ENCODE assay signal across 21 cellular contexts in the genomic region with DNA sequence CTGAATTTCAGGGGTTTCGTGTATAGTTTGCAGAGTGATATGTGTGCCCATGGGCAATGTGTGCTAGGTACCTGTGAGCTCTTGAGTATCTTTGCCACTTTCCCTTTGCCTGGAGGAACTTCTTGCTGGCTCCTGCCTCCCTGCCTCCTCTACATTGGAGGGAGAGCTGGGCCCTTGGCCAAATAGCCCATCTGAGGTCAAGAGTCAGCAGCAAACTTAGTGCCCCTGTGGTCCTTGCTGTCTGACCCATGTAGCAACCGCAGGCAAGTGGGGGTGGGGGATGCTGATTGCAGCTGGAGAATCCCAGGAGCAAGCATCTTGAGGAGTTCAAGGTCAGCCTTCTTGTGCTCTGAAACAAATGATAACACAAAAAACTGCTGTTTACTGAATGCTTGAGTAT. TPM values are rescaled to one million over a fixed set of nuclear protein-coding genes. Genes with fewer than 3 reads are reported as not detected.
DNase-seq lines count a peak whose midpoint lies in the region; ATAC-seq, FAIRE-seq and TF ChIP-seq lines count a peak whose summit lies in the region.
"Had no signal": no experiment of that assay in that cellular context is flagged by ENCODE, and none has a peak within 500 bp of the region (broad histone marks: within the 10 kb centered on the region; RNA-seq: fewer than 3 reads in every experiment).

No MANE protein-coding gene starts in this region.

- H3K56ac ChIP-seq in H1 (replicated peaks; ENCODE audit: insufficient read length, low read depth, low read length): no peak overlapping the region

- H3K9me3 ChIP-seq in liver (ENCODE audit: control insufficient read depth in 4 of 4, low read length in 3 of 4) (no peaks in the 10 kb centered on the region), HepG2 (ENCODE audit: low read length) (no peaks in the 10 kb centered on the region), H1 (ENCODE audit: insufficient read depth in 2 of 2, low read depth in 1 of 2, low read length in 1 of 2) (0 out of 4 replicates have a peak, but pooled peaks cover 0 to 3% of the 10 kb centered on the region in 2 experiments), ovary (no peaks in the 10 kb centered on the region), prostate gland (no peaks in the 10 kb centered on the region)
- H3K9me3 ChIP-seq: BLaER1 had no signal

- H2BK5ac ChIP-seq in H1 (ENCODE audit: low read depth, low read length): no peak overlapping the region

- POLR2A ChIA-PET in HepG2 (lab: Yijun Ruan, JAX) (no interaction called here), H1 (lab: Charles Lee; ENCODE audit: partially characterized antibody) (interaction anchor here (1.3 kb wide), 1 partner anchor 67 kb away, joined by 3 read pairs; no protein-coding TSS in a partner anchor)

- TF ChIP-seq EP300 in HepG2 (IDR thresholded peaks at IDR 0.05; ENCODE audit: low read depth in 2 of 2, low read length in 2 of 2) (no peak), HepG2 (CRISPR knock-in tag; IDR thresholded peaks at IDR 0.05; ENCODE audit: borderline replicate concordance) (no peak), H1 (IDR thresholded peaks at IDR 0.05; ENCODE audit: borderline replicate concordance in 1 of 2, low read depth in 2 of 2, low read length in 2 of 2) (no peak), ovary (IDR thresholded peaks at IDR 0.05) (no peak)

- ATAC-seq in HepG2 (no peak), HG03520 (IDR thresholded peaks at IDR 0.05; ENCODE audit: unreplicated experiment) (no peak)
- ATAC-seq: GM23338 had no signal

- no peak overlapping the region for H3K18ac ChIP-seq in H1 (ENCODE audit: extremely low read depth, low read length)

- H2BK12ac ChIP-seq in H1 (ENCODE audit: low read depth, low read length): no peak overlapping the region; the same call in 1 of the 2 replicates

- H3K27me3 ChIP-seq in liver (ENCODE audit: control insufficient read depth in 4 of 4, insufficient read depth in 4 of 4, low read length in 3 of 4) (no peaks in the 10 kb centered on the region), HepG2 (ENCODE audit: control insufficient read depth in 1 of 2, insufficient read depth in 2 of 2, low read length in 2 of 2) (peaks cover 0 to 5% of the 10 kb centered on the region in 2 experiments; a peak in 1 of 5 replicates), H1 (replicated peaks in 1 of 4; ENCODE audit: control insufficient read depth in 3 of 4, extremely low read depth in 1 of 4, insufficient read depth in 3 of 4, low read length in 3 of 4) (0 out of 7 replicates have a peak, but pooled peaks cover 0 to 1% (median 0%) of the 10 kb centered on the region in 4 experiments), ovary (no peaks in the 10 kb centered on the region), prostate gland (replicated peaks; ENCODE audit: insufficient read depth) (no peaks in the 10 kb centered on the region)
- H3K27me3 ChIP-seq: BLaER1 had no signal

- no peak for DNase-seq in HepG2 (ENCODE audit: low spot score)
- DNase-seq in H1 (ENCODE audit: low read depth in 1 of 2, low spot score in 2 of 2): no peak
- peak; percentile 46 to 90 (median 57) for DNase-seq in ovary
- DNase-seq in prostate gland (ENCODE audit: low spot score): no peak
- no peak for DNase-seq in NCI-H526 (lab: John Stamatoyannopoulos, UW)
- DNase-seq: 8988T; Calu3; CD4-positive, alpha-beta memory T cell; DMS79 treated with DMSO at 0.1 percent for 48 hours; GF-D8; H7; IMR-90 had no signal

- no peak overlapping the region for H3K4me2 ChIP-seq in HepG2 (ENCODE audit: low read depth, low read length)
- no peak overlapping the region for H3K4me2 ChIP-seq in H1 (ENCODE audit: insufficient read depth in 1 of 2, low read depth in 2 of 2, low read length in 2 of 2)
- H3K4me2 ChIP-seq: BLaER1, GM23338 had no signal

- no peaks in the 10 kb centered on the region for H3K4me1 ChIP-seq in liver (ENCODE audit: control insufficient read depth in 4 of 4, insufficient read depth in 4 of 4, low read length in 3 of 4)
- no peaks in the 10 kb centered on the region for H3K4me1 ChIP-seq in HepG2 (ENCODE audit: insufficient read depth, low read length)
- peaks cover 0 to 2% (median 0%) of the 10 kb centered on the region in 4 experiments; a peak in 3 of 7 replicates for H3K4me1 ChIP-seq in H1 (replicated peaks in 1 of 4; ENCODE audit: control insufficient read depth in 3 of 4, insufficient read depth in 4 of 4, low read length in 3 of 4)
- peaks cover 19% of the 10 kb centered on the region for H3K4me1 ChIP-seq in ovary (ENCODE audit: insufficient read depth)
- H3K4me1 ChIP-seq in prostate gland (replicated peaks): no peaks in the 10 kb centered on the region

- H2AK5ac ChIP-seq in H1 (ENCODE audit: low read depth, low read length): peak overlapping the region; percentile 47; the same call in 1 of the 2 replicates

- H4K20me1 ChIP-seq in HepG2 (ENCODE audit: insufficient read depth, low read length) (no peaks in the 10 kb centered on the region), H1 (replicated peaks in 1 of 2; ENCODE audit: control insufficient read depth in 1 of 2, insufficient read depth in 2 of 2, low read length in 2 of 2) (no peaks in the 10 kb centered on the region)
- H4K20me1 ChIP-seq: BLaER1 had no signal

- no peak for TF ChIP-seq POLR2A in HepG2 (IDR thresholded peaks at IDR 0.05; ENCODE audit: insufficient read depth in 1 of 2, low read depth in 2 of 2, low read length in 2 of 2)
- TF ChIP-seq POLR2A in H1 (IDR thresholded peaks at IDR 0.05; ENCODE audit: control extremely low read depth in 1 of 2, low read depth in 2 of 2, low read length in 2 of 2): no peak
- TF ChIP-seq POLR2A in ovary (IDR thresholded peaks at IDR 0.05): no peak
- TF ChIP-seq POLR2A in prostate gland (IDR thresholded peaks at IDR 0.05): no peak

- peak overlapping the region; percentile 36 for H4K91ac ChIP-seq in H1 (replicated peaks; ENCODE audit: insufficient read length, low read length)

- no peak overlapping the region for H3K9ac ChIP-seq in liver (ENCODE audit: low read depth in 1 of 2, low read length in 2 of 2)
- no peak overlapping the region for H3K9ac ChIP-seq in HepG2 (ENCODE audit: insufficient read depth, low read depth, low read length)
- no peak overlapping the region for H3K9ac ChIP-seq in H1 (replicated peaks in 1 of 4; ENCODE audit: extremely low read depth in 1 of 4, low read depth in 3 of 4, low read length in 3 of 4)
- H3K9ac ChIP-seq: BLaER1 had no signal

- H3K27ac ChIP-seq in liver (ENCODE audit: low read depth in 1 of 2, low read length in 2 of 2) (no peak overlapping the region), HepG2 (ENCODE audit: extremely low read length, insufficient read depth, low read length) (no peak overlapping the region), H1 (ENCODE audit: low read depth, low read length) (no peak overlapping the region), ovary (no peak overlapping the region), prostate gland (no peak overlapping the region)
- H3K27ac ChIP-seq: BLaER1, HL-60 had no signal

- no peak overlapping the region for H2BK120ac ChIP-seq in H1 (replicated peaks; ENCODE audit: low read depth, low read length)

- H3K14ac ChIP-seq in H1 (ENCODE audit: insufficient read length): no peak overlapping the region

- no peak overlapping the region for H2BK15ac ChIP-seq in H1 (ENCODE audit: low read length)

- H3K79me2 ChIP-seq in HepG2 (ENCODE audit: insufficient read depth, low read length) (no peaks in the 10 kb centered on the region), H1 (ENCODE audit: control insufficient read depth in 1 of 2, insufficient read depth in 2 of 2, low read length in 2 of 2) (no peaks in the 10 kb centered on the region)

- no peak overlapping the region for H3K4me3 ChIP-seq in liver (ENCODE audit: low read depth in 1 of 3, low read length in 3 of 3)
- H3K4me3 ChIP-seq in HepG2 (replicated peaks in 1 of 3; ENCODE audit: insufficient read depth in 1 of 3, low read depth in 2 of 3, low read length in 3 of 3): no peak overlapping the region
- H3K4me3 ChIP-seq in H1 (ENCODE audit: extremely low read depth in 1 of 4, insufficient read depth in 2 of 4, low read depth in 3 of 4, low read length in 4 of 4): no peak overlapping the region
- no peak overlapping the region for H3K4me3 ChIP-seq in ovary
- no peak overlapping the region for H3K4me3 ChIP-seq in prostate gland
- H3K4me3 ChIP-seq: BLaER1, GM23338 had no signal

- intact Hi-C loops in HepG2 (cut with micrococcal nuclease; ENCODE audit: unreplicated experiment): no loop called here
- intact Hi-C loops in ovary (cut with DNase I): no loop called here
- intact Hi-C loops in prostate gland (cut with DNase I): no loop called here

- no peak overlapping the region for H2BK20ac ChIP-seq in H1 (ENCODE audit: low read length)

- no TSS peak for BruUV-seq in HepG2 (replicated peaks; lab: Mats Ljungman, UMichigan)

- no peak overlapping the region; the same call in 1 of the 2 replicates for H4K8ac ChIP-seq in H1 (ENCODE audit: extremely low read depth, insufficient read depth, low read length)

- CTCF ChIA-PET in HepG2 (lab: Yijun Ruan, JAX; ENCODE audit: low intra/inter-chr PET ratio, low total read pairs) (no interaction called here), H1 (lab: Charles Lee; ENCODE audit: partially characterized antibody) (interaction anchor here (0.7 to 6.5 kb wide), 19 partner anchors 10 to 156 kb away, joined by 3 to 36 read pairs (median 9); no protein-coding TSS in a partner anchor)

- no peak overlapping the region for H3K4ac ChIP-seq in H1 (replicated peaks; ENCODE audit: insufficient read length, low read depth, low read length)

- WGBS in liver: 66% methylated on average over 2 of the region's 2 CpGs
- 34% methylated on average over 2 of the region's 2 CpGs for WGBS in HepG2 (ENCODE audit: low lambda C conversion rate)
- WGBS in H1 (ENCODE audit: extremely low coverage in 1 of 2, insufficient coverage in 1 of 2, insufficient read length in 1 of 2, insufficient replicate concordance in 2 of 2, low coverage in 1 of 2, low lambda C conversion rate in 2 of 2, missing lambda C conversion rate in 1 of 2), 2 experiments: 86% methylated on average over 2 of the region's 2 CpGs; no CpG with 5 or more reads in 1 of the 2 experiments
- WGBS in ovary, 3 donors: 24 to 35% (median 26%) methylated on average over 2 of the region's 2 CpGs
- WGBS in prostate gland: 83% methylated on average over 2 of the region's 2 CpGs

- FAIRE-seq in HepG2 (lab: Jason Lieb, UNC) (no peak), H1 (lab: Jason Lieb, UNC) (no peak)

- H4K5ac ChIP-seq in H1 (ENCODE audit: insufficient read length, low read depth, low read length): no peak overlapping the region

- in situ Hi-C loops in HepG2 (cut with HindIII; ENCODE audit: extremely low pct_ligation_motif_present, low pct_unique_long_range_greater_than_20kb): no loop called here

- TF ChIP-seq CTCF in liver (IDR thresholded peaks at IDR 0.05; ENCODE audit: low read depth, low read length, missing input control) (no peak), HepG2 (CRISPR knock-in tag; IDR thresholded peaks at IDR 0.05) (no peak), H1 (IDR thresholded peaks at IDR 0.05; ENCODE audit: control extremely low read depth in 1 of 3, insufficient read depth in 1 of 3, low read depth in 1 of 3, low read length in 3 of 3) (no peak), ovary (IDR thresholded peaks at IDR 0.05) (no peak), prostate gland (IDR thresholded peaks at IDR 0.05) (no peak)

- H3K23ac ChIP-seq in H1 (ENCODE audit: insufficient read length): no peak overlapping the region

- no peak overlapping the region for H2AFZ ChIP-seq in HepG2 (ENCODE audit: low read length)
- H2AFZ ChIP-seq in H1 (ENCODE audit: low read length): no peak overlapping the region
- H2AFZ ChIP-seq: GM23338 had no signal

- no peaks in the 10 kb centered on the region for H3K23me2 ChIP-seq in H1 (ENCODE audit: low read depth, low read length)

- no peaks in the 10 kb centered on the region for H3K79me1 ChIP-seq in H1 (ENCODE audit: low read depth, low read length)

- H3K36me3 ChIP-seq in liver (ENCODE audit: control insufficient read depth in 4 of 4, insufficient read depth in 3 of 4, low read depth in 1 of 4, low read length in 3 of 4) (no peaks in the 10 kb centered on the region), HepG2 (replicated peaks in 1 of 2; ENCODE audit: control insufficient read depth in 1 of 2, insufficient read depth in 2 of 2, low read length in 2 of 2) (no peaks in the 10 kb centered on the region), H1 (ENCODE audit: control insufficient read depth in 2 of 4, insufficient read depth in 4 of 4, low read length in 3 of 4) (no peaks in the 10 kb centered on the region), ovary (no peaks in the 10 kb centered on the region), prostate gland (no peaks in the 10 kb centered on the region)
- H3K36me3 ChIP-seq: BLaER1 had no signal

- TF ChIP-seq RAD21 in liver (IDR thresholded peaks at IDR 0.05) (no peak), HepG2 (CRISPR knock-in tag; IDR thresholded peaks at IDR 0.05) (no peak), H1 (IDR thresholded peaks at IDR 0.05 in 1 of 2, conservative IDR thresholded peaks at IDR 0.05 in 1 of 2; ENCODE audit: low read depth in 2 of 2, low read length in 2 of 2) (no peak)

RNA-seq across cellular contexts. Expression of a gene that starts 5.4 kb away (rescaled TPM):
- not detected for total RNA-seq in liver
- not detected for polyA plus RNA-seq in liver
- total RNA-seq in HepG2 (2016; rRNA removed; fragmentation: Illumina TruSeq; extraction: Trizol): not detected in 2 replicates
- total RNA-seq in HepG2 (2016; cell fraction: cytosol; rRNA removed; fragmentation: Illumina TruSeq; extraction: Trizol; ENCODE audit: low read depth): not detected in 2 replicates
- not detected in 2 replicates for total RNA-seq in HepG2 (2016; cell fraction: insoluble cytoplasmic fraction; rRNA removed; fragmentation: Illumina TruSeq; extraction: Trizol)
- total RNA-seq in HepG2 (2016; cell fraction: membrane; rRNA removed; fragmentation: Illumina TruSeq; extraction: Trizol): not detected in 2 replicates
- total RNA-seq in HepG2 (2016; cell fraction: nucleus; rRNA removed; fragmentation: Illumina TruSeq; extraction: Trizol): not detected in 2 replicates
- not detected in 2 replicates for polyA plus RNA-seq in HepG2 (2011; rRNA removed)
- not detected in 2 replicates for polyA plus RNA-seq in HepG2 (2011; cell fraction: cytosol; rRNA removed)
- polyA plus RNA-seq in HepG2 (2011; cell fraction: nucleus; rRNA removed): not detected in 2 replicates
- not detected in 2 replicates for polyA plus RNA-seq in HepG2 (2012)
- not detected in 2 replicates for polyA plus RNA-seq in HepG2 (2016; cell fraction: cytosol; fragmentation: Illumina TruSeq; extraction: Trizol; ENCODE audit: low read depth)
- not detected in 2 replicates for polyA plus RNA-seq in HepG2 (2016; cell fraction: insoluble cytoplasmic fraction; fragmentation: Illumina TruSeq; extraction: Trizol; ENCODE audit: low read depth)
- polyA plus RNA-seq in HepG2 (2016; cell fraction: membrane; fragmentation: Illumina TruSeq; extraction: Trizol; ENCODE audit: low read depth): not detected in 2 replicates
- polyA plus RNA-seq in HepG2 (2016; cell fraction: nucleus; fragmentation: Illumina TruSeq; extraction: Trizol; ENCODE audit: insufficient read depth, low read depth): not detected in 2 replicates
- not detected in 2 replicates for polyA minus RNA-seq in HepG2 (2011; rRNA and poly(A)+ RNA removed; ENCODE audit: low replicate concordance)
- not detected in 2 replicates for polyA minus RNA-seq in HepG2 (2011; cell fraction: cytosol; rRNA and poly(A)+ RNA removed)
- polyA minus RNA-seq in HepG2 (2011; cell fraction: nucleus; rRNA and poly(A)+ RNA removed): not detected in 2 replicates
- total RNA-seq in H1 (2021; fragmentation: NEBNext Ultra II Directional; extraction: Animal tissue kit (Norgen Biotek cat#: 25700)): not detected in 2 replicates
- polyA plus RNA-seq in H1 (2011; rRNA removed): not detected in 2 replicates
- not detected for polyA plus RNA-seq in H1 (2011; cell fraction: cytosol; rRNA removed)
- not detected for polyA plus RNA-seq in H1 (2011; cell fraction: nucleus; rRNA removed)
- not detected in 4 replicates for polyA plus RNA-seq in H1 (2012, experiment 1 of 2)
- polyA plus RNA-seq in H1 (2012, experiment 2 of 2): not detected
- not detected for polyA plus RNA-seq in H1 (2013, experiment 1 of 2)
- not detected for polyA plus RNA-seq in H1 (2013, experiment 2 of 2)
- not detected in 2 replicates for polyA minus RNA-seq in H1 (2011; rRNA and poly(A)+ RNA removed)
- polyA minus RNA-seq in H1 (2011; cell fraction: cytosol; rRNA and poly(A)+ RNA removed): not detected
- not detected for polyA minus RNA-seq in H1 (2011; cell fraction: nucleus; rRNA and poly(A)+ RNA removed)
- total RNA-seq in ovary: not detected
- not detected for polyA plus RNA-seq in ovary
- 1 to 10 TPM in 1 of 2 donors, not detected in 1; 1.4 TPM for total RNA-seq in prostate gland
- total RNA-seq: A673; Calu3; CD4-positive, alpha-beta memory T cell; GM23338; H7; HT1080; IMR-90 had no signal
- polyA plus RNA-seq: AG04450; CD14-positive monocyte; CD4-positive, alpha-beta memory T cell; GM23338; IMR-90 had no signal

RNA-seq across cellular contexts. Expression of a gene that starts 58.3 kb away (rescaled TPM):
- 1 to 10 TPM; 1.4 to 2.0 TPM for total RNA-seq in liver
- under 1 TPM in 1 of 2 donors, not detected in 1; 0.67 TPM for polyA plus RNA-seq in liver
- 0.51 TPM in 1 of 2 replicates, not detected in the other for total RNA-seq in HepG2 (2016; rRNA removed; fragmentation: Illumina TruSeq; extraction: Trizol)
- total RNA-seq in HepG2 (2016; cell fraction: cytosol; rRNA removed; fragmentation: Illumina TruSeq; extraction: Trizol; ENCODE audit: low read depth): 0.10 TPM in 1 of 2 replicates, not detected in the other
- 0.30 and 0.40 TPM in 2 replicates for total RNA-seq in HepG2 (2016; cell fraction: insoluble cytoplasmic fraction; rRNA removed; fragmentation: Illumina TruSeq; extraction: Trizol)
- 0.46 and 0.69 TPM in 2 replicates for total RNA-seq in HepG2 (2016; cell fraction: membrane; rRNA removed; fragmentation: Illumina TruSeq; extraction: Trizol)
- total RNA-seq in HepG2 (2016; cell fraction: nucleus; rRNA removed; fragmentation: Illumina TruSeq; extraction: Trizol): 0.47 TPM in 1 of 2 replicates, not detected in the other
- polyA plus RNA-seq in HepG2 (2011; rRNA removed): 0.16 and 1.3 TPM in 2 replicates
- 0.58 and 0.69 TPM in 2 replicates for polyA plus RNA-seq in HepG2 (2011; cell fraction: cytosol; rRNA removed)
- polyA plus RNA-seq in HepG2 (2011; cell fraction: nucleus; rRNA removed): 0.35 and 0.80 TPM in 2 replicates
- not detected in 2 replicates for polyA plus RNA-seq in HepG2 (2012)
- 0.31 and 0.33 TPM in 2 replicates for polyA plus RNA-seq in HepG2 (2016; cell fraction: cytosol; fragmentation: Illumina TruSeq; extraction: Trizol; ENCODE audit: low read depth)
- polyA plus RNA-seq in HepG2 (2016; cell fraction: insoluble cytoplasmic fraction; fragmentation: Illumina TruSeq; extraction: Trizol; ENCODE audit: low read depth): 0.39 TPM in 1 of 2 replicates, not detected in the other
- polyA plus RNA-seq in HepG2 (2016; cell fraction: membrane; fragmentation: Illumina TruSeq; extraction: Trizol; ENCODE audit: low read depth): 0.41 and 0.76 TPM in 2 replicates
- polyA plus RNA-seq in HepG2 (2016; cell fraction: nucleus; fragmentation: Illumina TruSeq; extraction: Trizol; ENCODE audit: insufficient read depth, low read depth): 0.92 and 1.1 TPM in 2 replicates
- polyA minus RNA-seq in HepG2 (2011; rRNA and poly(A)+ RNA removed; ENCODE audit: low replicate concordance): 0.30 and 1.4 TPM in 2 replicates
- polyA minus RNA-seq in HepG2 (2011; cell fraction: cytosol; rRNA and poly(A)+ RNA removed): 0.26 TPM in 1 of 2 replicates, not detected in the other
- 0.39 TPM in 1 of 2 replicates, not detected in the other for polyA minus RNA-seq in HepG2 (2011; cell fraction: nucleus; rRNA and poly(A)+ RNA removed)
- 8.1 and 9.3 TPM in 2 replicates for total RNA-seq in H1 (2021; fragmentation: NEBNext Ultra II Directional; extraction: Animal tissue kit (Norgen Biotek cat#: 25700))
- 14.4 and 22.7 TPM in 2 replicates for polyA plus RNA-seq in H1 (2011; rRNA removed)
- 13.3 TPM for polyA plus RNA-seq in H1 (2011; cell fraction: cytosol; rRNA removed)
- 25.7 TPM for polyA plus RNA-seq in H1 (2011; cell fraction: nucleus; rRNA removed)
- polyA plus RNA-seq in H1 (2012, experiment 1 of 2): 6.5 to 22.3 TPM (median 16.9 TPM) in 4 replicates
- 32.8 TPM for polyA plus RNA-seq in H1 (2012, experiment 2 of 2)
- polyA plus RNA-seq in H1 (2013, experiment 1 of 2): 29.6 TPM
- 31.4 TPM for polyA plus RNA-seq in H1 (2013, experiment 2 of 2)
- 11.7 and 13.9 TPM in 2 replicates for polyA minus RNA-seq in H1 (2011; rRNA and poly(A)+ RNA removed)
- polyA minus RNA-seq in H1 (2011; cell fraction: cytosol; rRNA and poly(A)+ RNA removed): 14.2 TPM
- 11.9 TPM for polyA minus RNA-seq in H1 (2011; cell fraction: nucleus; rRNA and poly(A)+ RNA removed)
- total RNA-seq in ovary: 10 to 100 TPM; 10.1 to 33.8 (median 19.9) TPM
- 10 to 100 TPM; 16.1 to 17.0 TPM for polyA plus RNA-seq in ovary
- total RNA-seq in prostate gland: 10 to 100 TPM; 20.5 to 22.5 TPM

Comparison
In these comparisons a context has a peak if more than half of its experiments do, and no peak if none do; other contexts are left out.
1. DNase-seq: peak in ovary (5 of 5); none in HepG2 (single experiment), H1 (0 of 2), prostate gland (single experiment) and NCI-H526 (0 of 2).